14 cellular contexts compared by ENCODE assay signal in the genomic region with DNA sequence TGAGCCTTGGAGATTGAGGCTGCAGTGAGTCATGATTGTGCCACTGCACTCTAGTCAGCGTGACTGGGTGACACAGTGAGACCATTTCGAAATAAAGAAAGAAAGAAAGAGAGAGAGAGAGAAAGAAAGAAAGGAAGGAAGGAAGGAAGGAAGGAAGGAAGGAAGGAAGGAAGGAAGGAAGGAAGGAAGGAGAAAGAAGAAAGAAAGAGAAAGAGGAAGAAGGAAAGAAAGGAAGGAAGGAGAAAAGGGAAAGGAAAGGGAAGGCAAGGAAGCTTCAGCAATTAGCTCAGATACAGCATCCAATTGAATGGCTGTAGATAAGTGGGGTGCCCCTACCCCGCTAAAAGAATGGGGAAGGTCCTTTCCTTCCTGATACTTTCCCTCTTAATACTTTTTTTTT.
"Had no signal": no experiment of that assay in that cellular context is flagged by ENCODE, and none has a peak within 500 bp of the region (broad histone marks: within the 10 kb centered on the region; RNA-seq: fewer than 3 reads in every experiment).

No MANE protein-coding gene starts in this region.

- DNase-seq: activated CD4-positive, alpha-beta memory T cell treated with anti-CD3 and anti-CD28 coated beads for 36 hours; activated CD8-positive, alpha-beta memory T cell treated with anti-CD3 and anti-CD28 coated beads, Interleukin-2, amount 10 ng/mL, durations not matched to agents 7 days and 5 days; activated naive CD4-positive, alpha-beta T cell treated with anti-CD3 and anti-CD28 coated beads, Interleukin-2, amount 10 ng/mL, durations not matched to agents 7 days and 5 days; activated T-cell treated with anti-CD3 and anti-CD28 coated beads, Interleukin-2, amount 50 U/mL, for 1 hour; hypothalamus; left ventricle myocardium superior; mesendoderm; right lobe of liver; T-helper 9 cell; trophoblast cell had no signal

- H3K27ac ChIP-seq: cardiac muscle cell, right lobe of liver, suprapubic skin had no signal

- ATAC-seq: activated CD8-positive, alpha-beta memory T cell treated with anti-CD3 and anti-CD28 coated beads, Interleukin-2, amount 10 ng/mL, durations not matched to agents 7 days and 5 days; esophagus mucosa; left ventricle myocardium superior; natural killer cell treated with Interleukin-12 subunit alpha and Interleukin-12 subunit beta and Interleukin-15 and Interleukin-18, amount 100 ng/mL, for 72 hours; right lobe of liver had no signal

- H3K27me3 ChIP-seq: cardiac muscle cell, right lobe of liver, suprapubic skin had no signal

- H3K9me3 ChIP-seq: right lobe of liver, suprapubic skin had no signal

- H3K36me3 ChIP-seq: cardiac muscle cell, right lobe of liver, suprapubic skin had no signal

- H3K4me1 ChIP-seq: right lobe of liver, suprapubic skin had no signal

- H3K4me3 ChIP-seq: cardiac muscle cell, right lobe of liver, suprapubic skin had no signal
